In genomic region chr16:84339766-84340165, GRCh38 we compare ENCODE assay signal across 17 cellular contexts. TPM values are rescaled to one million over a fixed set of nuclear protein-coding genes. Genes with fewer than 3 reads are reported as not detected.
A peak's percentile ranks its signal among the peaks of the same experiment; 100 is the strongest.
DNase-seq lines count a peak whose midpoint lies in the region; ATAC-seq, FAIRE-seq and TF ChIP-seq lines count a peak whose summit lies in the region.
"Had no signal": no experiment of that assay in that cellular context is flagged by ENCODE, and none has a peak within 500 bp of the region (broad histone marks: within the 10 kb centered on the region; RNA-seq: fewer than 3 reads in every experiment).

No MANE protein-coding gene starts in this region.

- peaks cover 13% of the 10 kb centered on the region for H3K4me1 Mint-ChIP-seq in glutamatergic neuron (ENCODE audit: low read depth, unreplicated experiment)
- no peaks in the 10 kb centered on the region for H3K4me1 Mint-ChIP-seq in stimulated activated effector memory CD8-positive, alpha-beta T cell treated with anti-CD3 and anti-CD28 coated beads, Interleukin-12 subunit alpha, Interleukin-12 subunit beta, amount 100 ng/mL, for 72 hours
- H3K4me1 Mint-ChIP-seq in stimulated activated naive B cell treated with anti-CD40 and anti-IgM and Interleukin-4, amounts not matched to agents 10 μg/mL and 1 μg/mL and 100 μg/mL, for 72 hours: no peaks in the 10 kb centered on the region

- H3K4me1 ChIP-seq in small intestine (ENCODE audit: control insufficient read depth in 2 of 2, insufficient read depth in 1 of 2, low read depth in 1 of 2, low read length in 1 of 2): peaks cover 0 to 4% of the 10 kb centered on the region in 2 donors

- 80 to 86% (median 85%) methylated on average over 9 of the region's 9 CpGs for WGBS in small intestine, 3 donors

- TF ChIP-seq CTCF in WERI-Rb-1 (IDR thresholded peaks at IDR 0.05; ENCODE audit: low read depth, low read length): no peak
- no peak for TF ChIP-seq CTCF in glutamatergic neuron (IDR thresholded peaks at IDR 0.05; ENCODE audit: partially characterized antibody, unreplicated experiment)

- no peak for FAIRE-seq in small intestine (lab: Jason Lieb, UNC)
- FAIRE-seq: A204.1, D721Med, G401.6, GM12892, GM18507 had no signal

- H3K36me3 Mint-ChIP-seq in glutamatergic neuron (ENCODE audit: unreplicated experiment): peaks cover 21% of the 10 kb centered on the region
- H3K36me3 Mint-ChIP-seq in stimulated activated effector memory CD8-positive, alpha-beta T cell treated with anti-CD3 and anti-CD28 coated beads, Interleukin-12 subunit alpha, Interleukin-12 subunit beta, amount 100 ng/mL, for 72 hours: no peaks in the 10 kb centered on the region
- H3K36me3 Mint-ChIP-seq in stimulated activated naive B cell treated with anti-CD40 and anti-IgM and Interleukin-4, amounts not matched to agents 10 μg/mL and 1 μg/mL and 100 μg/mL, for 72 hours: peaks cover 0 to 3% of the 10 kb centered on the region in 2 donors

- no peak for ATAC-seq in stimulated activated effector memory CD8-positive, alpha-beta T cell treated with anti-CD3 and anti-CD28 coated beads, Interleukin-12 subunit alpha, Interleukin-12 subunit beta, amount 100 ng/mL, for 72 hours
- no peak for ATAC-seq in GM18868 (IDR thresholded peaks at IDR 0.05; ENCODE audit: unreplicated experiment)
- no peak for ATAC-seq in stimulated activated naive B cell treated with anti-CD40 and anti-IgM and Interleukin-4, amounts not matched to agents 10 μg/mL and 1 μg/mL and 100 μg/mL, for 72 hours (replicated peaks)

- H3K9me3 Mint-ChIP-seq in glutamatergic neuron (ENCODE audit: unreplicated experiment): peaks cover 25% of the 10 kb centered on the region
- H3K9me3 Mint-ChIP-seq in stimulated activated effector memory CD8-positive, alpha-beta T cell treated with anti-CD3 and anti-CD28 coated beads, Interleukin-12 subunit alpha, Interleukin-12 subunit beta, amount 100 ng/mL, for 72 hours: peaks cover 2% of the 10 kb centered on the region
- peaks cover 13 to 21% of the 10 kb centered on the region in 2 donors for H3K9me3 Mint-ChIP-seq in stimulated activated naive B cell treated with anti-CD40 and anti-IgM and Interleukin-4, amounts not matched to agents 10 μg/mL and 1 μg/mL and 100 μg/mL, for 72 hours

- H3K4me3 Mint-ChIP-seq in glutamatergic neuron (ENCODE audit: unreplicated experiment): peak overlapping the region; percentile 58
- H3K4me3 Mint-ChIP-seq in stimulated activated effector memory CD8-positive, alpha-beta T cell treated with anti-CD3 and anti-CD28 coated beads, Interleukin-12 subunit alpha, Interleukin-12 subunit beta, amount 100 ng/mL, for 72 hours: no peak overlapping the region
- H3K4me3 Mint-ChIP-seq in stimulated activated naive B cell treated with anti-CD40 and anti-IgM and Interleukin-4, amounts not matched to agents 10 μg/mL and 1 μg/mL and 100 μg/mL, for 72 hours: no peak overlapping the region
- H3K4me3 Mint-ChIP-seq: CD4-positive, alpha-beta T cell had no signal

- H3K27me3 ChIP-seq in WERI-Rb-1 (ENCODE audit: insufficient read depth, low read depth, severe bottlenecking) (no peaks in the 10 kb centered on the region), small intestine (ENCODE audit: control insufficient read depth in 2 of 2, insufficient read depth in 2 of 2, low read length in 2 of 2) (no peaks in the 10 kb centered on the region)

- H3K27ac ChIP-seq in WERI-Rb-1: peak overlapping the region; percentile 25; the same call in 1 of the 2 replicates
- H3K27ac ChIP-seq in small intestine (ENCODE audit: low read depth in 1 of 2, low read length in 1 of 2): no peak overlapping the region

- peaks cover 13% of the 10 kb centered on the region for H3K27me3 Mint-ChIP-seq in glutamatergic neuron (ENCODE audit: unreplicated experiment)
- peaks cover 4 to 9% of the 10 kb centered on the region in 2 donors for H3K27me3 Mint-ChIP-seq in stimulated activated naive B cell treated with anti-CD40 and anti-IgM and Interleukin-4, amounts not matched to agents 10 μg/mL and 1 μg/mL and 100 μg/mL, for 72 hours

- H3K36me3 ChIP-seq in WERI-Rb-1 (no peaks in the 10 kb centered on the region), small intestine (ENCODE audit: control insufficient read depth in 2 of 2, insufficient read depth in 2 of 2, low read length in 2 of 2) (no peaks in the 10 kb centered on the region)

- DNase-seq in WERI-Rb-1 (no peak), glutamatergic neuron (no peak), small intestine (no peak)
- DNase-seq in stimulated activated effector memory CD8-positive, alpha-beta T cell treated with anti-CD3 and anti-CD28 coated beads, Interleukin-12 subunit alpha, Interleukin-12 subunit beta, amount 100 ng/mL, for 72 hours (ENCODE audit: low spot score in 2 of 2): no peak
- no peak for DNase-seq in stimulated activated naive B cell treated with anti-CD40 and anti-IgM and Interleukin-4, amounts not matched to agents 10 μg/mL and 1 μg/mL and 100 μg/mL, for 72 hours
- DNase-seq: ACHN; CD4-positive, alpha-beta T cell; GOT3 had no signal

- peak overlapping the region; percentile 95 for H3K27ac Mint-ChIP-seq in glutamatergic neuron (ENCODE audit: unreplicated experiment)
- H3K27ac Mint-ChIP-seq in stimulated activated effector memory CD8-positive, alpha-beta T cell treated with anti-CD3 and anti-CD28 coated beads, Interleukin-12 subunit alpha, Interleukin-12 subunit beta, amount 100 ng/mL, for 72 hours: peak overlapping the region; percentile 7
- no peak overlapping the region for H3K27ac Mint-ChIP-seq in stimulated activated naive B cell treated with anti-CD40 and anti-IgM and Interleukin-4, amounts not matched to agents 10 μg/mL and 1 μg/mL and 100 μg/mL, for 72 hours
- H3K27ac Mint-ChIP-seq: CD4-positive, alpha-beta T cell had no signal

- no peak overlapping the region for H3K4me3 ChIP-seq in WERI-Rb-1 (ENCODE audit: low read depth, low read length)
- H3K4me3 ChIP-seq in small intestine (ENCODE audit: low read depth in 1 of 2, low read length in 2 of 2): no peak overlapping the region

- H3K9me3 ChIP-seq in WERI-Rb-1 (ENCODE audit: severe bottlenecking): no peaks in the 10 kb centered on the region
- H3K9me3 ChIP-seq in small intestine (ENCODE audit: control insufficient read depth, low read depth): no peaks in the 10 kb centered on the region

RNA-seq across cellular contexts. Expression of gene ATP2C2, which starts 28.6 kb away (rescaled TPM):
- total RNA-seq in glutamatergic neuron (ENCODE audit: unreplicated experiment): not detected
- polyA plus RNA-seq in small intestine: 10 to 100 TPM in 1 of 3 donors, 1 to 10 TPM in 2; 4.0 to 45.7 (median 5.1) TPM
- total RNA-seq: CD4-positive, alpha-beta T cell had no signal
- polyA plus RNA-seq: BJ had no signal

RNA-seq across cellular contexts. Expression of gene WFDC1, which starts 45.1 kb away (rescaled TPM):
- 0.93 TPM for total RNA-seq in glutamatergic neuron (ENCODE audit: unreplicated experiment)
- polyA plus RNA-seq in small intestine: 1 to 10 TPM; 1.6 to 4.4 (median 3.2) TPM
- total RNA-seq: Caco-2; CD4-positive, alpha-beta T cell; HT-29 had no signal
